Comparison of ENCODE assay signal across 17 cellular contexts in genomic region chr20:62287759-62288534, GRCh38.
"Had no signal": no experiment of that assay in that cellular context is flagged by ENCODE, and none has a peak within 500 bp of the region (broad histone marks: within the 10 kb centered on the region; RNA-seq: fewer than 3 reads in every experiment).

No MANE protein-coding gene starts in this region.

- H3K9me3 ChIP-seq: mucosa of descending colon, transverse colon, vagina had no signal

- ATAC-seq: mucosa of descending colon; naive thymus-derived CD4-positive, alpha-beta T cell had no signal

- H3K9me3 Mint-ChIP-seq: activated T-cell treated with anti-CD3 and anti-CD28 coated beads, Interleukin-2, amount 50 U/mL, for 24 hours; brain; naive thymus-derived CD4-positive, alpha-beta T cell; T-helper 2 cell treated with Interferon-gamma antibody and Interleukin-4, amounts not matched to agents 5 μg/mL and 100 μg/mL, for 36 hours had no signal

- H3K27ac ChIP-seq: parathyroid adenoma, transverse colon, vagina had no signal

- H3K4me1 ChIP-seq: parathyroid adenoma, transverse colon, vagina had no signal

- H3K4me3 ChIP-seq: mucosa of descending colon, transverse colon, vagina had no signal

- H3K27me3 ChIP-seq: transverse colon, vagina had no signal

- H3K27ac Mint-ChIP-seq: activated naive CD8-positive, alpha-beta T cell; activated T-cell treated with anti-CD3 and anti-CD28 coated beads, Interleukin-2, amount 50 U/mL, for 24 hours; T-helper 2 cell treated with Interferon-gamma antibody and Interleukin-4, amounts not matched to agents 5 μg/mL and 100 μg/mL, for 36 hours had no signal

- H3K27me3 Mint-ChIP-seq: activated naive CD8-positive, alpha-beta T cell; activated T-cell treated with anti-CD3 and anti-CD28 coated beads, Interleukin-2, amount 50 U/mL, for 24 hours; brain; naive thymus-derived CD4-positive, alpha-beta T cell had no signal

- DNase-seq: activated CD4-positive, alpha-beta T cell treated with anti-CD3 and anti-CD28 coated beads, Interleukin-2, amount 50 U/mL, for 48 hours; activated CD4-positive, CD25-positive, alpha-beta regulatory T cell; activated effector memory CD4-positive, alpha-beta T cell treated with anti-CD3 and anti-CD28 coated beads, Interleukin-2, amount 50 U/mL, for 16 hours; activated T-cell treated with anti-CD3 and anti-CD28 coated beads, Interleukin-2, amount 50 U/mL, for 24 hours; amniotic stem cell; dermis blood vessel endothelial cell; erythroblast; mucosa of descending colon; naive thymus-derived CD4-positive, alpha-beta T cell; stimulated activated CD4-positive, alpha-beta T cell treated with anti-CD3 and anti-CD28 coated beads, Interleukin-4, amount 100 ng/mL, for 1 hour; stimulated activated naive CD4-positive, alpha-beta T cell; transverse colon had no signal

- H3K79me2 ChIP-seq: parathyroid adenoma had no signal

- H3K4me3 Mint-ChIP-seq: activated naive CD8-positive, alpha-beta T cell; activated T-cell treated with anti-CD3 and anti-CD28 coated beads, Interleukin-2, amount 50 U/mL, for 24 hours; brain; naive thymus-derived CD4-positive, alpha-beta T cell; T-helper 2 cell treated with Interferon-gamma antibody and Interleukin-4, amounts not matched to agents 5 μg/mL and 100 μg/mL, for 36 hours had no signal

- H3K36me3 Mint-ChIP-seq: activated naive CD8-positive, alpha-beta T cell had no signal

- H2AFZ ChIP-seq: parathyroid adenoma had no signal
